ENCODE assay signal across 15 cellular contexts in the genomic region with DNA sequence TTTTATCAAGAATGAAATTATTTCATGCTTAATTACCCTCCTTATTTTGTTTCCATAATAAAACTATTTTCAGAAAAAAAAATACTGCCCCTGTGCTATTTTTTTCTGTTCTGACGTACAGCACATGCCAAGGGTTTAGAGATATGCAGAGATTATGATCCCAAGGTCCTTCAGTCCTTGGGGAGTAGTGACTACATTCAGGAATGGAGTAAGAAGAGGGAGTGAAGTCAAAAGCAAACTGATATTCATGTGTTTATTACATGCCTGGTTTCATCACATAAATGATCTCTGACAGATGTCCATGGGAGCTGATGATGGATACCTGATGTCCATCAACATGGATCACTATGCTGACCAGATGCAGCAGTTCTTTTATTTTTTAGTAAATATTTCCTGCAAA.
"Had no signal": no experiment of that assay in that cellular context is flagged by ENCODE, and none has a peak within 500 bp of the region (broad histone marks: within the 10 kb centered on the region; RNA-seq: fewer than 3 reads in every experiment).

No MANE protein-coding gene starts in this region.

- ATAC-seq: activated CD4-positive, CD25-positive, alpha-beta regulatory T cell treated with anti-CD3 and anti-CD28 coated beads, Interleukin-2, amount 50 U/mL, for 24 hours; activated CD8-positive, alpha-beta T cell treated with anti-CD3 and anti-CD28 coated beads, Interleukin-2, amount 10 ng/mL, durations not matched to agents 7 days and 5 days; esophagus mucosa; right lobe of liver had no signal

- H3K27ac ChIP-seq: hepatocyte, right lobe of liver, testis had no signal

- H3K4me2 ChIP-seq: hepatocyte, smooth muscle cell had no signal

- H3K9me3 ChIP-seq: right lobe of liver, testis had no signal

- H3K4me1 ChIP-seq: testis had no signal

- H3K27me3 ChIP-seq: hepatocyte, right lobe of liver, testis had no signal

- H2AFZ ChIP-seq: hepatocyte had no signal

- H3K4me3 ChIP-seq: hepatocyte, right lobe of liver, smooth muscle cell, testis had no signal

- DNase-seq: activated CD4-positive, alpha-beta T cell treated with anti-CD3 and anti-CD28 coated beads, Interleukin-2, amount 10 ng/mL, durations not matched to agents 7 days and 5 days; activated CD8-positive, alpha-beta T cell treated with anti-CD3 and anti-CD28 coated beads, Interleukin-2, amount 10 ng/mL, durations not matched to agents 7 days and 5 days; activated naive CD4-positive, alpha-beta T cell treated with Interleukin-2 at 50 U/mL for 16 hours; activated T-cell treated with anti-CD3 and anti-CD28 coated beads, Interleukin-2, amount 50 U/mL, for 24 hours; anterior cingulate cortex; effector CD4-positive, alpha-beta T cell; islet precursor cell; naive B cell; right lobe of liver; stimulated activated CD4-positive, alpha-beta T cell treated with anti-CD3 and anti-CD28 coated beads, Interleukin-4, amount 100 ng/mL, for 1 hour; testis had no signal

- H3K36me3 ChIP-seq: right lobe of liver had no signal
